In the genomic region with DNA sequence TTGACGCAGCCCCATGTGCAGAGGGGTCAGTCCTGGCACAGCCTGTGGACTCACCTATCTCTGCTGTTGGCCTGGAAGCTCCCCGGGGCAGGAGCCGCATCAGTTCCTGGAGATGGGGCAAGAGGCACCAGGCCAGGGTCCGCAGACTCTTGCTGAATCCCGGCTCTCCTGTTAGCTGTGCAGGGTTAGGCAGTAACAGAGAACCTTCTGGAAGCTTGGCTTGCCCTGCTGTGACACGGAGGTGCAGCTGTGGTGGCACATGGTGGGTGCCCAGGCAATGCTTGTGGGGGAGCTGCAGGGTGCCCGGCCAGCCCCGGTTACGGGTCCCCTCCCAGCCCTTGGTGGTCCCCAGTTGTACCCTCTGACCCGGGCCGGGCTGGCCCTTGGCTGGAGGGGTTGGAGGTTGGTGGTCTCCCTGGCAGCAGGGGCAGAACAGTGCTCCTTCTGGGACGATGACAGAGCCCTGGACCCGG, we compare ENCODE assay signal across 2 cellular contexts.
TF ChIP-seq lines count a peak whose summit lies in the region.

No MANE protein-coding gene starts in this region.

TF ChIP-seq in IMR-90, 13 proteins besides CTCF, POLR2A, EP300 and RAD21:
- TF ChIP-seq, protein P1, sequence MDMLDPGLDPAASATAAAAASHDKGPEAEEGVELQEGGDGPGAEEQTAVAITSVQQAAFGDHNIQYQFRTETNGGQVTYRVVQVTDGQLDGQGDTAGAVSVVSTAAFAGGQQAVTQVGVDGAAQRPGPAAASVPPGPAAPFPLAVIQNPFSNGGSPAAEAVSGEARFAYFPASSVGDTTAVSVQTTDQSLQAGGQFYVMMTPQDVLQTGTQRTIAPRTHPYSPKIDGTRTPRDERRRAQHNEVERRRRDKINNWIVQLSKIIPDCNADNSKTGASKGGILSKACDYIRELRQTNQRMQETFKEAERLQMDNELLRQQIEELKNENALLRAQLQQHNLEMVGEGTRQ (IDR thresholded peaks at IDR 0.05; ENCODE audit: low read depth, low read length), result no peak
- no peak for TF ChIP-seq MAZ (IDR thresholded peaks at IDR 0.05; ENCODE audit: borderline replicate concordance, low read depth, low read length)
- no peak for TF ChIP-seq MXI1 (IDR thresholded peaks at IDR 0.05; ENCODE audit: borderline replicate concordance, low read depth, low read length)

TF ChIP-seq in HepG2, 621 proteins besides CTCF, POLR2A, EP300 and RAD21:
- TF ChIP-seq ZNF276 (CRISPR knock-in tag; IDR thresholded peaks at IDR 0.05; ENCODE audit: low read depth), result no peak
- TF ChIP-seq ZNF496 (CRISPR knock-in tag; IDR thresholded peaks at IDR 0.05; ENCODE audit: insufficient replicate concordance), result no peak
- no peak for TF ChIP-seq ZNF512 (CRISPR knock-in tag; IDR thresholded peaks at IDR 0.05)
- TF ChIP-seq, protein P2, sequence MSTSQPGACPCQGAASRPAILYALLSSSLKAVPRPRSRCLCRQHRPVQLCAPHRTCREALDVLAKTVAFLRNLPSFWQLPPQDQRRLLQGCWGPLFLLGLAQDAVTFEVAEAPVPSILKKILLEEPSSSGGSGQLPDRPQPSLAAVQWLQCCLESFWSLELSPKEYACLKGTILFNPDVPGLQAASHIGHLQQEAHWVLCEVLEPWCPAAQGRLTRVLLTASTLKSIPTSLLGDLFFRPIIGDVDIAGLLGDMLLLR (CRISPR knock-in tag; IDR thresholded peaks at IDR 0.05), result no peak
- TF ChIP-seq ZNF274 (CRISPR knock-in tag; IDR thresholded peaks at IDR 0.05), result no peak
- no peak for TF ChIP-seq ZNF235 (CRISPR knock-in tag; IDR thresholded peaks at IDR 0.05; ENCODE audit: borderline replicate concordance)
- 0 out of 2 replicates have a peak, but pooled peaks have one; percentile 31 for TF ChIP-seq ZNF576 (CRISPR knock-in tag; IDR thresholded peaks at IDR 0.05)
- TF ChIP-seq MIER3 (CRISPR knock-in tag; IDR thresholded peaks at IDR 0.05; ENCODE audit: borderline replicate concordance), result no peak
- TF ChIP-seq GTF3A (CRISPR knock-in tag; conservative IDR thresholded peaks at IDR 0.05), result no peak
- TF ChIP-seq NR2F1 (CRISPR knock-in tag; IDR thresholded peaks at IDR 0.05), result no peak
- TF ChIP-seq NFIC (IDR thresholded peaks at IDR 0.05; ENCODE audit: low read length), result no peak
- no peak for TF ChIP-seq ZNF792 (CRISPR knock-in tag; IDR thresholded peaks at IDR 0.05)
- 0 out of 2 replicates have a peak, but pooled peaks have one; percentile 36 for TF ChIP-seq ZNF280B (CRISPR knock-in tag; IDR thresholded peaks at IDR 0.05; ENCODE audit: borderline replicate concordance)
